In the genomic region with DNA sequence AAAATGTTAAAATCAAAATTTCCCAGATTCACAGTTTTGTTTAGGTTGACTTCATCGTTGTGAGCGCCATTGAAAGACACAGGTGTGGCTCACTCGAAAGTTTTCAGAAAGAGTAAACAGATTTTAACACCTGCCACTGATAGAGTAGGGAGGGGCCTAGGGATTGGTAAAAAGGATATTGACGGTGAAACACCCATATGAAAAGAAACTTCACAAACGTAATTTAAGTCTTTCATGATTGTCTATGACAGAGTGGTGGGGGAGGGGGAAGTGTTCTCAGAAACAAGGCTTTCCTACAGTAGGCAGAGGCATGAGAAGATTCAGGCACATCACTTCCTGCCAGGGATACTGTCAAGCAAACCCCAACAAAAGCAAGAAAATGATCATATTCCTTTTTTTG, we compare ENCODE assay signal across 27 cellular contexts.
DNase-seq lines count a peak whose midpoint lies in the region; ATAC-seq, FAIRE-seq and TF ChIP-seq lines count a peak whose summit lies in the region.
"Had no signal": no experiment of that assay in that cellular context is flagged by ENCODE, and none has a peak within 500 bp of the region (broad histone marks: within the 10 kb centered on the region; RNA-seq: fewer than 3 reads in every experiment).

No MANE protein-coding gene starts in this region.

- TF ChIP-seq CTCF in HCT116 (IDR thresholded peaks at IDR 0.05 in 2 of 3, conservative IDR thresholded peaks at IDR 0.05 in 1 of 3; ENCODE audit: borderline replicate concordance in 1 of 3, insufficient read depth in 1 of 3, low read depth in 2 of 3, low read length in 2 of 3) (no peak), left lung (IDR thresholded peaks at IDR 0.05) (no peak)

- no peak overlapping the region for H3K9ac ChIP-seq in HCT116 (ENCODE audit: low read length)

- H3K4me3 ChIP-seq in HCT116 (replicated peaks in 1 of 2; ENCODE audit: low read depth in 1 of 2, low read length in 2 of 2) = no peak overlapping the region
- no peak overlapping the region for H3K4me3 ChIP-seq in naive thymus-derived CD4-positive, alpha-beta T cell (ENCODE audit: low read length)
- no peak overlapping the region for H3K4me3 ChIP-seq in left lung
- H3K4me3 ChIP-seq: left ventricle myocardium inferior, prostate gland, SJCRH30 had no signal

- H3K79me2 ChIP-seq in HCT116 (ENCODE audit: insufficient read depth, low read length) = no peaks in the 10 kb centered on the region

- no peak for ATAC-seq in HCT116
- peak; percentile 32 for ATAC-seq in naive thymus-derived CD4-positive, alpha-beta T cell
- no peak for ATAC-seq in left lung
- ATAC-seq: sciatic nerve; stimulated activated naive B cell treated with anti-CD40 and anti-IgM and Interleukin-4, amounts not matched to agents 10 μg/mL and 1 μg/mL and 100 μg/mL, for 72 hours had no signal

- H3K27me3 ChIP-seq in HCT116 (ENCODE audit: insufficient read depth, low read length) = no peaks in the 10 kb centered on the region
- H3K27me3 ChIP-seq in naive thymus-derived CD4-positive, alpha-beta T cell (ENCODE audit: control insufficient read depth in 2 of 2, insufficient read depth in 2 of 2, low read length in 2 of 2) = no peaks in the 10 kb centered on the region
- no peaks in the 10 kb centered on the region for H3K27me3 ChIP-seq in left lung
- H3K27me3 ChIP-seq: brain microvascular endothelial cell, SJCRH30 had no signal

- no peaks in the 10 kb centered on the region for H3K27me3 Mint-ChIP-seq in activated naive CD4-positive, alpha-beta T cell treated with anti-CD3 and anti-CD28 coated beads, Interleukin-2, amount 10 ng/mL, durations not matched to agents 7 days and 5 days
- peaks cover 0 to 11% (median 0%) of the 10 kb centered on the region in 5 donors for H3K27me3 Mint-ChIP-seq in naive thymus-derived CD4-positive, alpha-beta T cell

- H3K36me3 Mint-ChIP-seq in activated naive CD4-positive, alpha-beta T cell treated with anti-CD3 and anti-CD28 coated beads, Interleukin-2, amount 10 ng/mL, durations not matched to agents 7 days and 5 days = no peaks in the 10 kb centered on the region
- H3K36me3 Mint-ChIP-seq in naive thymus-derived CD4-positive, alpha-beta T cell = no peaks in the 10 kb centered on the region
- H3K36me3 Mint-ChIP-seq: mesothelial cell of epicardium; naive thymus-derived CD8-positive, alpha-beta T cell; stimulated activated naive B cell treated with anti-CD40 and anti-IgM and Interleukin-4, amounts not matched to agents 10 μg/mL and 1 μg/mL and 100 μg/mL, for 72 hours had no signal

- no TSS peak for BruUV-seq in HCT116 (replicated peaks; lab: Mats Ljungman, UMichigan)

- intact Hi-C loops in HCT116 (cut with micrococcal nuclease) (loop anchor here (5.0 to 10.0 kb wide), 2 partner anchors 81 to 1359 kb away; no protein-coding TSS in a partner anchor), left lung (cut with DNase I) (no loop called here)
- intact Hi-C loops in naive thymus-derived CD4-positive, alpha-beta T cell (cut with micrococcal nuclease) = loop anchor here (10.0 kb wide), 2 partner anchors 399 to 731 kb away; a partner anchor contains a TSS

- peaks cover 26% of the 10 kb centered on the region for H3K4me1 Mint-ChIP-seq in activated naive CD4-positive, alpha-beta T cell treated with anti-CD3 and anti-CD28 coated beads, Interleukin-2, amount 10 ng/mL, durations not matched to agents 7 days and 5 days
- peaks cover 0 to 20% (median 5%) of the 10 kb centered on the region in 7 donors for H3K4me1 Mint-ChIP-seq in naive thymus-derived CD4-positive, alpha-beta T cell

- no peak overlapping the region for H3K4me3 Mint-ChIP-seq in activated naive CD4-positive, alpha-beta T cell treated with anti-CD3 and anti-CD28 coated beads, Interleukin-2, amount 10 ng/mL, durations not matched to agents 7 days and 5 days
- no peak overlapping the region for H3K4me3 Mint-ChIP-seq in naive thymus-derived CD4-positive, alpha-beta T cell
- H3K4me3 Mint-ChIP-seq: mesothelial cell of epicardium; naive thymus-derived CD8-positive, alpha-beta T cell; stimulated activated naive B cell treated with anti-CD40 and anti-IgM and Interleukin-4, amounts not matched to agents 10 μg/mL and 1 μg/mL and 100 μg/mL, for 72 hours had no signal

- H3K27ac ChIP-seq in HCT116 (ENCODE audit: low read depth, low read length) (no peak overlapping the region), left lung (no peak overlapping the region)
- H3K27ac ChIP-seq in naive thymus-derived CD4-positive, alpha-beta T cell (ENCODE audit: low read depth, low read length) = no peak overlapping the region
- H3K27ac ChIP-seq: brain microvascular endothelial cell, C4-2B, left ventricle myocardium inferior, prostate gland, SJCRH30, WERI-Rb-1 had no signal

- POLR2A ChIA-PET in HCT116 (lab: Charles Lee) = interaction anchor here (1.9 kb wide), 1 partner anchor 102 kb away, joined by 13 read pairs; no protein-coding TSS in a partner anchor
- POLR2A ChIA-PET in naive thymus-derived CD4-positive, alpha-beta T cell (lab: Charles Lee) = interaction anchor here (0.8 kb wide), 1 partner anchor 100 kb away, joined by 5 read pairs; no protein-coding TSS in a partner anchor

- H3K9me3 Mint-ChIP-seq in activated naive CD4-positive, alpha-beta T cell treated with anti-CD3 and anti-CD28 coated beads, Interleukin-2, amount 10 ng/mL, durations not matched to agents 7 days and 5 days = no peaks in the 10 kb centered on the region
- H3K9me3 Mint-ChIP-seq in naive thymus-derived CD4-positive, alpha-beta T cell = no peaks in the 10 kb centered on the region
- H3K9me3 Mint-ChIP-seq: mesothelial cell of epicardium; naive thymus-derived CD8-positive, alpha-beta T cell; stimulated activated naive B cell treated with anti-CD40 and anti-IgM and Interleukin-4, amounts not matched to agents 10 μg/mL and 1 μg/mL and 100 μg/mL, for 72 hours had no signal

- TF ChIP-seq RAD21 in HCT116 (IDR thresholded peaks at IDR 0.05; ENCODE audit: low read depth) = no peak

- FAIRE-seq in GM19239 (lab: Jason Lieb, UNC) = no peak
- FAIRE-seq: endothelial cell of umbilical vein, GM12891, H54 had no signal

- no peaks in the 10 kb centered on the region for H4K20me1 ChIP-seq in HCT116 (ENCODE audit: insufficient read depth)

- TF ChIP-seq POLR2A in HCT116 (IDR thresholded peaks at IDR 0.05; ENCODE audit: borderline replicate concordance, extremely low read depth, insufficient read depth, insufficient read length) = no peak

- peak; percentile 35 for DNase-seq in activated naive CD4-positive, alpha-beta T cell treated with anti-CD3 and anti-CD28 coated beads, Interleukin-2, amount 10 ng/mL, durations not matched to agents 7 days and 5 days
- no peak for DNase-seq in activated naive CD4-positive, alpha-beta T cell (lab: John Stamatoyannopoulos, UW)
- DNase-seq in HCT116 (ENCODE audit: low read depth, low spot score) (no peak), NCI-H345 treated with DMSO at 0.1 percent for 48 hours (lab: John Stamatoyannopoulos, UW; ENCODE audit: unreplicated experiment) (peak; percentile 47), left lung (no peak), GM19239 (ENCODE audit: insufficient read length, low spot score) (no peak)
- peak in 6 of 9 donors; percentile 13 to 56 (median 38) for DNase-seq in naive thymus-derived CD4-positive, alpha-beta T cell
- DNase-seq: activated CD4-positive, alpha-beta T cell treated with anti-CD3 and anti-CD28 coated beads, Interleukin-2, amount 50 U/mL, for 48 hours; activated gamma-delta T cell treated with Interleukin-2 at 50 U/mL for 16 hours; brain microvascular endothelial cell; left ventricle myocardium inferior; NCI-H1436; NCI-H2171 treated with DMSO at 0.1 percent for 48 hours; NCI-H524 treated with DMSO at 0.1 percent for 48 hours; nucleus accumbens; SJCRH30; stimulated activated naive B cell treated with anti-CD40 and anti-IgM and Interleukin-4, amounts not matched to agents 10 μg/mL and 1 μg/mL and 100 μg/mL, for 72 hours; T1000; WERI-Rb-1 had no signal

- CTCF ChIA-PET in activated naive CD4-positive, alpha-beta T cell treated with anti-CD3 and anti-CD28 coated beads, Interleukin-2, amount 10 ng/mL, durations not matched to agents 7 days and 5 days (lab: Charles Lee) = interaction anchor here (0.6 to 6.9 kb wide), 18 partner anchors 11 to 1133 kb away, joined by 3 to 69 read pairs (median 6); no protein-coding TSS in a partner anchor
- CTCF ChIA-PET in HCT116 (lab: Charles Lee) = interaction anchor here (1.2 to 8.7 kb wide), 11 partner anchors 10 to 1359 kb away, joined by 3 to 102 read pairs (median 6); a partner anchor contains a TSS
- CTCF ChIA-PET in naive thymus-derived CD4-positive, alpha-beta T cell (lab: Charles Lee) = interaction anchor here (0.6 to 7.6 kb wide), 5 partner anchors 103 to 298 kb away, joined by 3 to 58 read pairs (median 10); no protein-coding TSS in a partner anchor

- H3K9me2 ChIP-seq in HCT116 (ENCODE audit: insufficient read depth) = no peaks in the 10 kb centered on the region

- H3K36me3 ChIP-seq in HCT116 (ENCODE audit: control insufficient read depth in 1 of 2, insufficient read depth in 2 of 2, low read length in 2 of 2) (no peaks in the 10 kb centered on the region), left lung (no peaks in the 10 kb centered on the region)
- no peaks in the 10 kb centered on the region for H3K36me3 ChIP-seq in naive thymus-derived CD4-positive, alpha-beta T cell (ENCODE audit: control insufficient read depth in 2 of 3, insufficient read depth in 3 of 3, low read length in 3 of 3)
- H3K36me3 ChIP-seq: brain microvascular endothelial cell, left ventricle myocardium inferior, prostate gland, SJCRH30, WERI-Rb-1 had no signal

- H3K9me3 ChIP-seq in HCT116 (ENCODE audit: control insufficient read depth in 1 of 2, insufficient read depth in 1 of 2, low read depth in 1 of 2, low read length in 2 of 2) (no peaks in the 10 kb centered on the region), left lung (no peaks in the 10 kb centered on the region)
- H3K9me3 ChIP-seq in naive thymus-derived CD4-positive, alpha-beta T cell (ENCODE audit: control insufficient read depth in 2 of 3, low read length in 3 of 3) = no peaks in the 10 kb centered on the region
- H3K9me3 ChIP-seq: left ventricle myocardium inferior, prostate gland, SJCRH30 had no signal

- H2AFZ ChIP-seq in HCT116 (ENCODE audit: low read depth, low read length, poor library complexity, severe bottlenecking) = peak overlapping the region; percentile 84

- RAD21 ChIA-PET in HCT116 (lab: Charles Lee; ENCODE audit: low non-redundant PET in 1 of 2, low total read pairs in 2 of 2, uncharacterized antibody in 2 of 2, unreplicated experiment in 2 of 2) = interaction anchor here in 1 of 2 experiments (0.6 kb wide), 1 partner anchor 110 kb away, joined by 4 read pairs; no protein-coding TSS in a partner anchor

- H3K4me1 ChIP-seq in HCT116 (ENCODE audit: control insufficient read depth in 1 of 2, insufficient read depth in 2 of 2, low read length in 2 of 2) (peaks cover 0 to 17% of the 10 kb centered on the region in 2 experiments; a peak in 3 of 4 replicates), left lung (peaks cover 0 to 5% of the 10 kb centered on the region in 2 donors)
- no peaks in the 10 kb centered on the region for H3K4me1 ChIP-seq in naive thymus-derived CD4-positive, alpha-beta T cell (ENCODE audit: control insufficient read depth in 2 of 2, insufficient read depth in 2 of 2, low read length in 2 of 2)
- H3K4me1 ChIP-seq: left ventricle myocardium inferior, prostate gland, SJCRH30 had no signal

- H3K4me2 ChIP-seq in HCT116 (ENCODE audit: low read length) = no peak overlapping the region

- H3K27ac Mint-ChIP-seq in activated naive CD4-positive, alpha-beta T cell treated with anti-CD3 and anti-CD28 coated beads, Interleukin-2, amount 10 ng/mL, durations not matched to agents 7 days and 5 days = peak overlapping the region; percentile 22
- peak overlapping the region in 3 of 9 donors; percentile 9 to 59 (median 52) for H3K27ac Mint-ChIP-seq in naive thymus-derived CD4-positive, alpha-beta T cell
- H3K27ac Mint-ChIP-seq: mesothelial cell of epicardium; stimulated activated naive B cell treated with anti-CD40 and anti-IgM and Interleukin-4, amounts not matched to agents 10 μg/mL and 1 μg/mL and 100 μg/mL, for 72 hours had no signal

Comparison
In these comparisons a context has a peak if more than half of its experiments do, and no peak if none do; other contexts are left out.
1. DNase-seq: peak in activated naive CD4-positive, alpha-beta T cell treated with anti-CD3 and anti-CD28 coated beads, Interleukin-2, amount 10 ng/mL, durations not matched to agents 7 days and 5 days (single experiment), NCI-H345 treated with DMSO at 0.1 percent for 48 hours (single experiment) and naive thymus-derived CD4-positive, alpha-beta T cell (6 of 9); none in activated naive CD4-positive, alpha-beta T cell (0 of 4), HCT116 (single experiment), left lung (0 of 2) and GM19239 (single experiment).
2. intact Hi-C loops: an anchor here in HCT116 (5.0 to 10.0 kb wide) and naive thymus-derived CD4-positive, alpha-beta T cell (10.0 kb wide); none called in left lung.